ENCODE assay signal across 1 cellular context in the genomic region with DNA sequence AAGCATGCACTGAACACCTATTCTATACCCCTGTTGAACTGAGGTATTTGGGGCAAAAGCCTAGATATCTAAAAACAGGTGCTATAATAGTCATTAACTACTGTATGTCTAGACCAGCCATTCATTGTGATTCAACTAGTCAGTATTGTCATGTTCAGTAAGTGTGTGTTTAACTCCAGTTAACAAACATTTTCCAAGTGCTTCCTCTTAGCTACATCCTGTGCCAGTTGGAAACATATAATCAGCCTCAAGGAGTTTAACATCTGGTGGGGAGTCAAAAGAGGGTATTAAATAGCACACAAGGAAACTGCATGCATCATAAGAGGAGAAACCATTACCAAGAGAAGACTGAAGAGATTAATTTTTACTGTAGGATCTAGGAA.
TF ChIP-seq lines count a peak whose summit lies in the region.

No MANE protein-coding gene starts in this region.

TF ChIP-seq in GM23338, 12 proteins besides CTCF, POLR2A, EP300 and RAD21:
- TF ChIP-seq, protein P1, sequence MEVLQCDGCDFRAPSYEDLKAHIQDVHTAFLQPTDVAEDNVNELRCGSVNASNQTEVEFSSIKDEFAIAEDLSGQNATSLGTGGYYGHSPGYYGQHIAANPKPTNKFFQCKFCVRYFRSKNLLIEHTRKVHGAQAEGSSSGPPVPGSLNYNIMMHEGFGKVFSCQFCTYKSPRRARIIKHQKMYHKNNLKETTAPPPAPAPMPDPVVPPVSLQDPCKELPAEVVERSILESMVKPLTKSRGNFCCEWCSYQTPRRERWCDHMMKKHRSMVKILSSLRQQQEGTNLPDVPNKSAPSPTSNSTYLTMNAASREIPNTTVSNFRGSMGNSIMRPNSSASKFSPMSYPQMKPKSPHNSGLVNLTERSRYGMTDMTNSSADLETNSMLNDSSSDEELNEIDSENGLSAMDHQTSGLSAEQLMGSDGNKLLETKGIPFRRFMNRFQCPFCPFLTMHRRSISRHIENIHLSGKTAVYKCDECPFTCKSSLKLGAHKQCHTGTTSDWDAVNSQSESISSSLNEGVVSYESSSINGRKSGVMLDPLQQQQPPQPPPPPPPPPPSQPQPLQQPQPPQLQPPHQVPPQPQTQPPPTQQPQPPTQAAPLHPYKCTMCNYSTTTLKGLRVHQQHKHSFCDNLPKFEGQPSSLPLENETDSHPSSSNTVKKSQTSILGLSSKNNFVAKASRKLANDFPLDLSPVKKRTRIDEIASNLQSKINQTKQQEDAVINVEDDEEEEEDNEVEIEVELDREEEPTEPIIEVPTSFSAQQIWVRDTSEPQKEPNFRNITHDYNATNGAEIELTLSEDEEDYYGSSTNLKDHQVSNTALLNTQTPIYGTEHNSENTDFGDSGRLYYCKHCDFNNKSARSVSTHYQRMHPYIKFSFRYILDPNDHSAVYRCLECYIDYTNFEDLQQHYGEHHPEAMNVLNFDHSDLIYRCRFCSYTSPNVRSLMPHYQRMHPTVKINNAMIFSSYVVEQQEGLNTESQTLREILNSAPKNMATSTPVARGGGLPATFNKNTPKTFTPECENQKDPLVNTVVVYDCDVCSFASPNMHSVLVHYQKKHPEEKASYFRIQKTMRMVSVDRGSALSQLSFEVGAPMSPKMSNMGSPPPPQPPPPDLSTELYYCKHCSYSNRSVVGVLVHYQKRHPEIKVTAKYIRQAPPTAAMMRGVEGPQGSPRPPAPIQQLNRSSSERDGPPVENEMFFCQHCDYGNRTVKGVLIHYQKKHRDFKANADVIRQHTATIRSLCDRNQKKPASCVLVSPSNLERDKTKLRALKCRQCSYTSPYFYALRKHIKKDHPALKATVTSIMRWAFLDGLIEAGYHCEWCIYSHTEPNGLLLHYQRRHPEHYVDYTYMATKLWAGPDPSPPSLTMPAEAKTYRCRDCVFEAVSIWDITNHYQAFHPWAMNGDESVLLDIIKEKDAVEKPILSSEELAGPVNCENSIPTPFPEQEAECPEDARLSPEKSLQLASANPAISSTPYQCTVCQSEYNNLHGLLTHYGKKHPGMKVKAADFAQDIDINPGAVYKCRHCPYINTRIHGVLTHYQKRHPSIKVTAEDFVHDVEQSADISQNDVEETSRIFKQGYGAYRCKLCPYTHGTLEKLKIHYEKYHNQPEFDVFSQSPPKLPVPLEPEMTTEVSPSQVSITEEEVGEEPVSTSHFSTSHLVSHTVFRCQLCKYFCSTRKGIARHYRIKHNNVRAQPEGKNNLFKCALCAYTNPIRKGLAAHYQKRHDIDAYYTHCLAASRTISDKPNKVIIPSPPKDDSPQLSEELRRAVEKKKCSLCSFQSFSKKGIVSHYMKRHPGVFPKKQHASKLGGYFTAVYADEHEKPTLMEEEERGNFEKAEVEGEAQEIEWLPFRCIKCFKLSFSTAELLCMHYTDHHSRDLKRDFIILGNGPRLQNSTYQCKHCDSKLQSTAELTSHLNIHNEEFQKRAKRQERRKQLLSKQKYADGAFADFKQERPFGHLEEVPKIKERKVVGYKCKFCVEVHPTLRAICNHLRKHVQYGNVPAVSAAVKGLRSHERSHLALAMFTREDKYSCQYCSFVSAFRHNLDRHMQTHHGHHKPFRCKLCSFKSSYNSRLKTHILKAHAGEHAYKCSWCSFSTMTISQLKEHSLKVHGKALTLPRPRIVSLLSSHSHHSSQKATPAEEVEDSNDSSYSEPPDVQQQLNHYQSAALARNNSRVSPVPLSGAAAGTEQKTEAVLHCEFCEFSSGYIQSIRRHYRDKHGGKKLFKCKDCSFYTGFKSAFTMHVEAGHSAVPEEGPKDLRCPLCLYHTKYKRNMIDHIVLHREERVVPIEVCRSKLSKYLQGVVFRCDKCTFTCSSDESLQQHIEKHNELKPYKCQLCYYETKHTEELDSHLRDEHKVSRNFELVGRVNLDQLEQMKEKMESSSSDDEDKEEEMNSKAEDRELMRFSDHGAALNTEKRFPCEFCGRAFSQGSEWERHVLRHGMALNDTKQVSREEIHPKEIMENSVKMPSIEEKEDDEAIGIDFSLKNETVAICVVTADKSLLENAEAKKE (CRISPR knock-in tag; IDR thresholded peaks at IDR 0.05): no peak
- TF ChIP-seq, protein P2, sequence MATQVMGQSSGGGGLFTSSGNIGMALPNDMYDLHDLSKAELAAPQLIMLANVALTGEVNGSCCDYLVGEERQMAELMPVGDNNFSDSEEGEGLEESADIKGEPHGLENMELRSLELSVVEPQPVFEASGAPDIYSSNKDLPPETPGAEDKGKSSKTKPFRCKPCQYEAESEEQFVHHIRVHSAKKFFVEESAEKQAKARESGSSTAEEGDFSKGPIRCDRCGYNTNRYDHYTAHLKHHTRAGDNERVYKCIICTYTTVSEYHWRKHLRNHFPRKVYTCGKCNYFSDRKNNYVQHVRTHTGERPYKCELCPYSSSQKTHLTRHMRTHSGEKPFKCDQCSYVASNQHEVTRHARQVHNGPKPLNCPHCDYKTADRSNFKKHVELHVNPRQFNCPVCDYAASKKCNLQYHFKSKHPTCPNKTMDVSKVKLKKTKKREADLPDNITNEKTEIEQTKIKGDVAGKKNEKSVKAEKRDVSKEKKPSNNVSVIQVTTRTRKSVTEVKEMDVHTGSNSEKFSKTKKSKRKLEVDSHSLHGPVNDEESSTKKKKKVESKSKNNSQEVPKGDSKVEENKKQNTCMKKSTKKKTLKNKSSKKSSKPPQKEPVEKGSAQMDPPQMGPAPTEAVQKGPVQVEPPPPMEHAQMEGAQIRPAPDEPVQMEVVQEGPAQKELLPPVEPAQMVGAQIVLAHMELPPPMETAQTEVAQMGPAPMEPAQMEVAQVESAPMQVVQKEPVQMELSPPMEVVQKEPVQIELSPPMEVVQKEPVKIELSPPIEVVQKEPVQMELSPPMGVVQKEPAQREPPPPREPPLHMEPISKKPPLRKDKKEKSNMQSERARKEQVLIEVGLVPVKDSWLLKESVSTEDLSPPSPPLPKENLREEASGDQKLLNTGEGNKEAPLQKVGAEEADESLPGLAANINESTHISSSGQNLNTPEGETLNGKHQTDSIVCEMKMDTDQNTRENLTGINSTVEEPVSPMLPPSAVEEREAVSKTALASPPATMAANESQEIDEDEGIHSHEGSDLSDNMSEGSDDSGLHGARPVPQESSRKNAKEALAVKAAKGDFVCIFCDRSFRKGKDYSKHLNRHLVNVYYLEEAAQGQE (IDR thresholded peaks at IDR 0.05; ENCODE audit: unreplicated experiment): no peak
- TF ChIP-seq POLR2AphosphoS5 (IDR thresholded peaks at IDR 0.05; ENCODE audit: low read depth) (no peak), EZH2 (IDR thresholded peaks at IDR 0.05; ENCODE audit: low read depth, unreplicated experiment) (no peak), JUNB (IDR thresholded peaks at IDR 0.05; ENCODE audit: unreplicated experiment) (no peak), EZH2phosphoT487 (IDR thresholded peaks at IDR 0.05; ENCODE audit: unreplicated experiment) (no peak), STAT1 (IDR thresholded peaks at IDR 0.05; ENCODE audit: unreplicated experiment) (no peak), ZNF114 (CRISPR knock-in tag; IDR thresholded peaks at IDR 0.05) (no peak), ZNF331 (CRISPR knock-in tag; IDR thresholded peaks at IDR 0.05; ENCODE audit: low read depth) (no peak), CREB1 (CRISPR knock-in tag; IDR thresholded peaks at IDR 0.05; ENCODE audit: low read depth) (no peak), NANOG (IDR thresholded peaks at IDR 0.05; ENCODE audit: borderline replicate concordance) (no peak)
- TF ChIP-seq, protein P3, sequence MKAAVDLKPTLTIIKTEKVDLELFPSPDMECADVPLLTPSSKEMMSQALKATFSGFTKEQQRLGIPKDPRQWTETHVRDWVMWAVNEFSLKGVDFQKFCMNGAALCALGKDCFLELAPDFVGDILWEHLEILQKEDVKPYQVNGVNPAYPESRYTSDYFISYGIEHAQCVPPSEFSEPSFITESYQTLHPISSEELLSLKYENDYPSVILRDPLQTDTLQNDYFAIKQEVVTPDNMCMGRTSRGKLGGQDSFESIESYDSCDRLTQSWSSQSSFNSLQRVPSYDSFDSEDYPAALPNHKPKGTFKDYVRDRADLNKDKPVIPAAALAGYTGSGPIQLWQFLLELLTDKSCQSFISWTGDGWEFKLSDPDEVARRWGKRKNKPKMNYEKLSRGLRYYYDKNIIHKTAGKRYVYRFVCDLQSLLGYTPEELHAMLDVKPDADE (IDR thresholded peaks at IDR 0.05): no peak
